Comparison of ENCODE assay signal across 22 cellular contexts in the genomic region with DNA sequence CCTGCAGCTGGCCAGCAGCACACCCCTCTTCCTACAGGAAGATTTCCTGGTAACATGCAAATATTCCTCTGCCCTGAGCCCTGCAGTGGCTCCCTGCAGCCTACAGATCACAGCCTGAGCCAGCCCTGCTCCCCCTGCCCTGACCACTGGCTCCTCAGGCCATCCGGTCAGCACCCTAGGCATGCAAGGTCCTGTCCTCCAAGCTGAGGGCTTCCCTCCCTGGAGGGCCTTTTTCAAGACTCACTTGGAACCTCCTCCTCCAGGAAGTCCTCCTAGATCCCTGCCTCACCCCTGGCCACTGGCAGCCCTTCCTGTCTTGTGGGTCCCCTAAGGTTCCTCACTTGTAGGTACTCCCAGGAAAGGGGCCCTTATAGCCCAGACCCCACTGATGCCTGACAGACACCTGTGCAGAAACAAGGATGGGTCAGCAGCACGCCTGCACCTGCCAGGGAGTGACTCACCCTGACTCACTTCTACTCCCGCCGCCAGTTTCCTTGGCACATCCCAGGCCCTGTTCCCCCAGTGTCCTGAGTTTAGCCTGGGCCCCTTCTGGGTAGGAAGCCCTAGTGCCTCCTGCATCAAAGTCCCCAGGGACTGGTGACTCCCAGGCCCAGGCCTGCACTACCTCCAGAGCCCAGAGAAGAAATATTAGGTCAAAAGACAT. TPM values are rescaled to one million over a fixed set of nuclear protein-coding genes. Genes with fewer than 3 reads are reported as not detected.
DNase-seq lines count a peak whose midpoint lies in the region; ATAC-seq, FAIRE-seq and TF ChIP-seq lines count a peak whose summit lies in the region.
"Had no signal": no experiment of that assay in that cellular context is flagged by ENCODE, and none has a peak within 500 bp of the region (broad histone marks: within the 10 kb centered on the region; RNA-seq: fewer than 3 reads in every experiment).

No MANE protein-coding gene starts in this region.

- in situ Hi-C loops in GM23248 (cut with MboI): no loop called here

- no peak overlapping the region for H2AFZ ChIP-seq in GM23248

- H3K27me3 Mint-ChIP-seq in mesothelial cell of epicardium (ENCODE audit: low read depth): peaks cover 59% of the 10 kb centered on the region

- H3K79me2 ChIP-seq in GM23248 (ENCODE audit: insufficient read depth): no peaks in the 10 kb centered on the region

- H3K9ac ChIP-seq in GM23248: no peak overlapping the region

- H3K27ac ChIP-seq in GM23248: no peak overlapping the region
- H3K27ac ChIP-seq: brain microvascular endothelial cell, Peyer's patch, right lobe of liver, thoracic aorta had no signal

- no peak for ATAC-seq in GM21528 (IDR thresholded peaks at IDR 0.05; ENCODE audit: low FRiP score, unreplicated experiment)

- no peak overlapping the region for H3K4me2 ChIP-seq in GM23248 (ENCODE audit: unreplicated experiment)

- H3K36me3 Mint-ChIP-seq in mesothelial cell of epicardium: no peaks in the 10 kb centered on the region
- H3K36me3 Mint-ChIP-seq: IgD-negative memory B cell had no signal

- no peak for FAIRE-seq in RCC 7860 (lab: Jason Lieb, UNC)
- FAIRE-seq: GM19239 had no signal

- H3K9me2 ChIP-seq in GM23248 (ENCODE audit: insufficient read depth): no peaks in the 10 kb centered on the region

- H3K9me3 ChIP-seq in GM23248 (ENCODE audit: low read depth): no peaks in the 10 kb centered on the region
- H3K9me3 ChIP-seq: Peyer's patch, right lobe of liver, thoracic aorta had no signal

- DNase-seq in 8988T (peak; percentile 95), GM23248 (peak; percentile 58), RCC 7860 (ENCODE audit: low spot score) (peak; percentile 8), fibroblast of mammary gland (ENCODE audit: low read depth) (peak; percentile 59), COLO829 (ENCODE audit: low spot score) (no peak), mesothelial cell of epicardium (ENCODE audit: low spot score in 2 of 2, unreplicated experiment in 2 of 2) (no peak), NCI-H1694 treated with DMSO at 0.1 percent for 48 hours (lab: John Stamatoyannopoulos, UW) (no peak)
- DNase-seq: activated CD8-positive, alpha-beta memory T cell treated with anti-CD3 and anti-CD28 coated beads, Interleukin-2, amount 50 U/mL, for 48 hours; activated naive CD4-positive, alpha-beta T cell treated with anti-CD3 and anti-CD28 coated beads, Interleukin-2, amount 50 U/mL, for 16 hours; brain microvascular endothelial cell; effector CD4-positive, alpha-beta T cell; NCI-H1417; NCI-H446 treated with DMSO at 0.1 percent for 48 hours; right lobe of liver; stimulated activated CD4-positive, alpha-beta T cell treated with anti-CD3 and anti-CD28 coated beads, Interleukin-2, amount 100 ng/mL, for 48 hours had no signal

- no peaks in the 10 kb centered on the region for H3K4me1 ChIP-seq in GM23248 (ENCODE audit: insufficient read depth)

- no peak overlapping the region for H3K27ac Mint-ChIP-seq in mesothelial cell of epicardium
- H3K27ac Mint-ChIP-seq: IgD-negative memory B cell; T-helper 1 cell treated with Interleukin-12 subunit alpha and Interleukin-12 subunit beta and Interleukin-4 antibody, amounts not matched to agents 30 μg/mL and 1 μg/mL, for 36 hours had no signal

- H3K4me1 Mint-ChIP-seq in mesothelial cell of epicardium: peaks cover 8% of the 10 kb centered on the region

- no peak overlapping the region for H3K4me3 Mint-ChIP-seq in mesothelial cell of epicardium

- H3K4me3 ChIP-seq in GM23248 (no peak overlapping the region), fibroblast of mammary gland (ENCODE audit: control insufficient read depth, low read depth, low read length) (no peak overlapping the region)
- H3K4me3 ChIP-seq: lung, Peyer's patch, right lobe of liver, thoracic aorta had no signal

- WGBS in GM23248 (ENCODE audit: low coverage in 1 of 2, low lambda C conversion rate in 2 of 2, missing lambda C conversion rate in 2 of 2), 2 experiments: 39 to 48% methylated on average over 4 of the region's 4 CpGs

- H3F3A ChIP-seq in GM23248 (ENCODE audit: insufficient read depth): no peaks in the 10 kb centered on the region

- H3K36me3 ChIP-seq in GM23248 (ENCODE audit: low read depth): no peaks in the 10 kb centered on the region
- H3K36me3 ChIP-seq: brain microvascular endothelial cell, Peyer's patch, right lobe of liver, thoracic aorta had no signal

- H4K20me1 ChIP-seq in GM23248 (ENCODE audit: insufficient read depth): no peaks in the 10 kb centered on the region

- H3K9me3 Mint-ChIP-seq in mesothelial cell of epicardium: no peaks in the 10 kb centered on the region
- H3K9me3 Mint-ChIP-seq: IgD-negative memory B cell; T-helper 1 cell treated with Interleukin-12 subunit alpha and Interleukin-12 subunit beta and Interleukin-4 antibody, amounts not matched to agents 30 μg/mL and 1 μg/mL, for 36 hours had no signal

- TF ChIP-seq CTCF in fibroblast of mammary gland (conservative IDR thresholded peaks at IDR 0.05; ENCODE audit: control insufficient read depth, insufficient read depth, low read depth, low read length) (no peak), mesothelial cell of epicardium (IDR thresholded peaks at IDR 0.05; ENCODE audit: unreplicated experiment) (no peak)

- H3K27me3 ChIP-seq in GM23248 (replicated peaks; ENCODE audit: insufficient read depth): peaks cover 8% of the 10 kb centered on the region; the same call in 1 of the 2 replicates

RNA-seq across cellular contexts. Expression of a gene that starts 3.2 kb away (rescaled TPM):
- total RNA-seq in GM23248 (2014; rRNA removed; shearing (Covaris generic)): 0.63 and 0.65 TPM in 2 replicates
- 1.1 and 1.2 TPM in 2 replicates for polyA plus RNA-seq in GM23248 (2016; fragmentation: Nextera tagmentation; extraction: Ambion mirVana)
- total RNA-seq in mesothelial cell of epicardium: 1.0 to 2.5 TPM (median 1.9 TPM) in 3 replicates
- polyA plus RNA-seq: IgD-negative memory B cell had no signal

RNA-seq across cellular contexts. Expression of a gene that starts 26.5 kb away (rescaled TPM):
- 43.6 and 47.2 TPM in 2 replicates for total RNA-seq in GM23248 (2014; rRNA removed; shearing (Covaris generic))
- polyA plus RNA-seq in GM23248 (2016; fragmentation: Nextera tagmentation; extraction: Ambion mirVana): 63.8 and 72.4 TPM in 2 replicates
- total RNA-seq in mesothelial cell of epicardium: 54.7 to 59.3 TPM (median 57.6 TPM) in 3 replicates

RNA-seq across cellular contexts. Expression of a gene that starts 31.3 kb away (rescaled TPM):
- 50.8 and 63.0 TPM in 2 replicates for total RNA-seq in GM23248 (2014; rRNA removed; shearing (Covaris generic))
- polyA plus RNA-seq in GM23248 (2016; fragmentation: Nextera tagmentation; extraction: Ambion mirVana): 55.9 and 56.7 TPM in 2 replicates
- total RNA-seq in mesothelial cell of epicardium: 62.7 to 63.0 TPM (median 63.0 TPM) in 3 replicates

Comparison
In these comparisons a context has a peak if more than half of its experiments do, and no peak if none do; other contexts are left out.
1. DNase-seq: peak in 8988T (single experiment), GM23248 (single experiment), RCC 7860 (single experiment) and fibroblast of mammary gland (single experiment); none in COLO829 (single experiment), mesothelial cell of epicardium (0 of 2) and NCI-H1694 treated with DMSO at 0.1 percent for 48 hours (single experiment).